In the genomic region with DNA sequence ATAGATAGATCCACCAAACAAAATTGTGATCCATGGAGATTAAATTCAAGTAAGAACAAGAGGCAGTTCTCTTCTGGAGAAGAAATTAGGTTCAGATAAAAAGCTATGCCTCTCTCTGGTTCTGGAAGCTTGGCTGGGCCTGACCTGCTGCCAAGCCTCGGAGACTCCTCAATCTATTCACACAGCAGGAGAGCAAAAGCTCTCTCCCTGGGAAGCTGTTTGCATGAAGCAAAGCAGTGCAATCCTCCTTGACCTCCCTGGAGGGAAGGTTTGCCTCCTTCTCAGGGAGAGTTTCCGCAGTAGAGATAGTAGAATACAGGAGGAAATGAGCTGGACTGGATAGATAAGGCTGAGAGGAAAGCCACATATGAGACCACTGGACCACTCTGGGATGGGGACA, we compare ENCODE assay signal across 12 cellular contexts.
"Had no signal": no experiment of that assay in that cellular context is flagged by ENCODE, and none has a peak within 500 bp of the region (broad histone marks: within the 10 kb centered on the region; RNA-seq: fewer than 3 reads in every experiment).

No MANE protein-coding gene starts in this region.

- H3K9me3 ChIP-seq: esophagus squamous epithelium, ovary, tibial nerve, vagina had no signal

- ATAC-seq: activated CD4-positive, alpha-beta T cell treated with anti-CD3 and anti-CD28 coated beads for 36 hours; activated CD8-positive, alpha-beta T cell treated with anti-CD3 and anti-CD28 coated beads for 36 hours; activated naive CD4-positive, alpha-beta T cell treated with anti-CD3 and anti-CD28 coated beads, Interleukin-2, amount 50 U/mL, for 72 hours; activated T-cell treated with anti-CD3 and anti-CD28 coated beads, Interleukin-2, amount 50 U/mL, for 4 hours; stimulated activated memory B cell treated with anti-CD40 and anti-IgM and Interleukin-4, amounts not matched to agents 10 μg/mL and 1 μg/mL and 100 μg/mL, for 72 hours had no signal

- H3K36me3 ChIP-seq: esophagus squamous epithelium, ovary, tibial nerve, vagina had no signal

- H3K27ac ChIP-seq: esophagus squamous epithelium, ovary, tibial nerve, vagina, VCaP had no signal

- H3K4me1 ChIP-seq: esophagus squamous epithelium, vagina had no signal

- H3K4me3 ChIP-seq: esophagus squamous epithelium, ovary, tibial nerve, vagina had no signal

- DNase-seq: activated CD4-positive, alpha-beta T cell treated with anti-CD3 and anti-CD28 coated beads for 36 hours; activated CD8-positive, alpha-beta T cell treated with anti-CD3 and anti-CD28 coated beads for 36 hours; activated effector memory CD4-positive, alpha-beta T cell treated with anti-CD3 and anti-CD28 coated beads, Interleukin-2, amount 50 U/mL, for 16 hours; activated T-cell treated with anti-CD3 and anti-CD28 coated beads, Interleukin-2, amount 50 U/mL, for 4 hours; esophagus squamous epithelium; kidney glomerular epithelial cell had no signal

- H3K27me3 ChIP-seq: esophagus squamous epithelium, ovary, tibial nerve, vagina had no signal
